ENCODE assay signal across 22 cellular contexts in the genomic region with DNA sequence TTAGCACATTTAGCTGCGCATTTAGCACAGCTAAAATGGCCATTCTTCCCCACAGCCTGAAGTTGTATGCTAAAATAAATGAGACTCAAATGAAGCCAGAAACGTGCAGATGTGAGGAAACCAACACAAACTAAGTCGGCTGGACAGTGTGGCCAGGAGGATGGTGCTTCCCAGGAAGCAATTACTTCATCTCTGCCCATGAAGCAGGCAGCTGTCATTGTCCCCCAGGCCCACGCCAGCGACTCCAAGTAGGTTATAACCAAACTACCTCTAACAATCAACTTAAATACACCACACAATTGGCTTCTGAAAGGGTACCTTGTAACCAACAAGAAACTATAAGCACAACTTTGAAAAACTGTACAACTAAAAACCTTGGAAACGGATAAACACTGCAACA. TPM values are rescaled to one million over a fixed set of nuclear protein-coding genes. Genes with fewer than 3 reads are reported as not detected.
A peak's percentile ranks its signal among the peaks of the same experiment; 100 is the strongest.
DNase-seq lines count a peak whose midpoint lies in the region; ATAC-seq and TF ChIP-seq lines count a peak whose summit lies in the region.
"Had no signal": no experiment of that assay in that cellular context is flagged by ENCODE, and none has a peak within 500 bp of the region (broad histone marks: within the 10 kb centered on the region; RNA-seq: fewer than 3 reads in every experiment).

No MANE protein-coding gene starts in this region.

- intact Hi-C loops in sigmoid colon (cut with DNase I) (no loop called here), psoas muscle (cut with DNase I) (no loop called here), Right ventricle myocardium inferior (cut with DNase I) (no loop called here)

- in situ Hi-C loops in astrocyte of the spinal cord (cut with HindIII; ENCODE audit: low sequenced_read_pairs) = no loop called here

- H3K27me3 ChIP-seq in sigmoid colon (no peaks in the 10 kb centered on the region), psoas muscle (ENCODE audit: insufficient read depth in 3 of 3, low read length in 2 of 3) (peaks cover 0 to 1% (median 0%) of the 10 kb centered on the region in 3 donors)
- H3K27me3 ChIP-seq: thyroid gland had no signal

- H3K36me3 ChIP-seq in sigmoid colon (no peaks in the 10 kb centered on the region), psoas muscle (ENCODE audit: insufficient read depth in 1 of 2, low read depth in 1 of 2) (no peaks in the 10 kb centered on the region)
- H3K36me3 ChIP-seq: thyroid gland had no signal

- 64 to 73% methylated on average over 6 of the region's 6 CpGs for WGBS in sigmoid colon, 2 donors
- 51 to 62% (median 57%) methylated on average over 5 to 6 of the region's 6 CpGs for WGBS in psoas muscle, 3 donors

- peaks cover 0 to 91% (median 79%) of the 10 kb centered on the region in 4 donors for H3K4me1 ChIP-seq in sigmoid colon
- H3K4me1 ChIP-seq in psoas muscle = no peaks in the 10 kb centered on the region

- no peak for TF ChIP-seq POLR2A in sigmoid colon (IDR thresholded peaks at IDR 0.05)

- no peak for ATAC-seq in psoas muscle
- no peak for ATAC-seq in Right ventricle myocardium inferior
- ATAC-seq: CD8-positive, alpha-beta T cell; stimulated activated naive CD8-positive, alpha-beta T cell treated with anti-CD3 and anti-CD28 coated beads, Interleukin-15, amount 100 ng/mL, for 72 hours; T-helper 17 cell had no signal

- TF ChIP-seq CTCF in astrocyte of the spinal cord (IDR thresholded peaks at IDR 0.05; ENCODE audit: low read depth, low read length) (no peak), sigmoid colon (IDR thresholded peaks at IDR 0.05) (no peak), psoas muscle (IDR thresholded peaks at IDR 0.05) (no peak)

- no peak for TF ChIP-seq EP300 in sigmoid colon (IDR thresholded peaks at IDR 0.05)

- H3K27ac ChIP-seq in sigmoid colon (peak overlapping the region; percentile 46 to 94 (median 66)), psoas muscle (no peak overlapping the region)
- H3K27ac ChIP-seq: 22Rv1, thyroid gland had no signal

- no peak overlapping the region for H3K4me3 ChIP-seq in astrocyte of the spinal cord (ENCODE audit: low read depth, low read length)
- no peak overlapping the region for H3K4me3 ChIP-seq in sigmoid colon
- no peak overlapping the region for H3K4me3 ChIP-seq in psoas muscle
- H3K4me3 ChIP-seq: lung, thyroid gland had no signal

- peak; percentile 21 for DNase-seq in DMS 273 (lab: John Stamatoyannopoulos, UW; ENCODE audit: unreplicated experiment)
- DNase-seq in DMS 273 treated with DMSO at 0.1 percent for 48 hours (lab: John Stamatoyannopoulos, UW) = no peak
- peak; percentile 53 for DNase-seq in astrocyte of the spinal cord (ENCODE audit: low read depth, low spot score)
- peak; percentile 41 for DNase-seq in islet precursor cell
- DNase-seq in sigmoid colon = no peak
- DNase-seq in psoas muscle = no peak
- no peak for DNase-seq in activated CD4-positive, alpha-beta T cell treated with anti-CD3 and anti-CD28 coated beads, Interleukin-2, amount 50 U/mL, for 48 hours
- DNase-seq in Right ventricle myocardium inferior (ENCODE audit: missing footprints) = no peak
- DNase-seq: activated effector memory CD4-positive, alpha-beta T cell treated with anti-CD3 and anti-CD28 coated beads, Interleukin-2, amount 50 U/mL, for 16 hours; activated naive CD8-positive, alpha-beta T cell treated with anti-CD3 and anti-CD28 coated beads for 36 hours; activated T-cell treated with anti-CD3 and anti-CD28 coated beads, Interleukin-2, amount 50 U/mL, for 1 hour; aorta; CD8-positive, alpha-beta T cell; GOT3; NCI-H2081 treated with DMSO at 0.1 percent for 48 hours; NCI-H226; NCI-H774; stimulated activated naive CD8-positive, alpha-beta T cell treated with anti-CD3 and anti-CD28 coated beads, Interleukin-15, amount 100 ng/mL, for 72 hours; T-helper 17 cell; thyroid gland had no signal

- H3K9me3 ChIP-seq in sigmoid colon = no peaks in the 10 kb centered on the region
- no peaks in the 10 kb centered on the region for H3K9me3 ChIP-seq in psoas muscle
- H3K9me3 ChIP-seq: thyroid gland had no signal

RNA-seq across cellular contexts. Expression of a gene that starts 39.3 kb away (rescaled TPM):
- 10 to 100 TPM; 24.0 to 51.3 (median 38.2) TPM for total RNA-seq in sigmoid colon
- 10 to 100 TPM in 1 of 3 donors, 1 to 10 TPM in 2; 7.6 to 14.5 (median 9.6) TPM for polyA plus RNA-seq in sigmoid colon
- total RNA-seq in psoas muscle = 10 to 100 TPM in 1 of 4 donors, 1 to 10 TPM in 3; 2.6 to 11.4 (median 4.3) TPM
- polyA plus RNA-seq in psoas muscle = 1 to 10 TPM; 1.3 to 1.8 (median 1.6) TPM
- 8.0 TPM for total RNA-seq in Right ventricle myocardium inferior

Comparison
In these comparisons a context has a peak if more than half of its experiments do, and no peak if none do; other contexts are left out.
1. DNase-seq: peak in DMS 273 (single experiment), astrocyte of the spinal cord (single experiment) and islet precursor cell (single experiment); none in DMS 273 treated with DMSO at 0.1 percent for 48 hours (single experiment), sigmoid colon (single experiment), psoas muscle (0 of 2), activated CD4-positive, alpha-beta T cell treated with anti-CD3 and anti-CD28 coated beads, Interleukin-2, amount 50 U/mL, for 48 hours (0 of 2) and Right ventricle myocardium inferior (single experiment).